ENCODE assay signal across 11 cellular contexts in the genomic region with DNA sequence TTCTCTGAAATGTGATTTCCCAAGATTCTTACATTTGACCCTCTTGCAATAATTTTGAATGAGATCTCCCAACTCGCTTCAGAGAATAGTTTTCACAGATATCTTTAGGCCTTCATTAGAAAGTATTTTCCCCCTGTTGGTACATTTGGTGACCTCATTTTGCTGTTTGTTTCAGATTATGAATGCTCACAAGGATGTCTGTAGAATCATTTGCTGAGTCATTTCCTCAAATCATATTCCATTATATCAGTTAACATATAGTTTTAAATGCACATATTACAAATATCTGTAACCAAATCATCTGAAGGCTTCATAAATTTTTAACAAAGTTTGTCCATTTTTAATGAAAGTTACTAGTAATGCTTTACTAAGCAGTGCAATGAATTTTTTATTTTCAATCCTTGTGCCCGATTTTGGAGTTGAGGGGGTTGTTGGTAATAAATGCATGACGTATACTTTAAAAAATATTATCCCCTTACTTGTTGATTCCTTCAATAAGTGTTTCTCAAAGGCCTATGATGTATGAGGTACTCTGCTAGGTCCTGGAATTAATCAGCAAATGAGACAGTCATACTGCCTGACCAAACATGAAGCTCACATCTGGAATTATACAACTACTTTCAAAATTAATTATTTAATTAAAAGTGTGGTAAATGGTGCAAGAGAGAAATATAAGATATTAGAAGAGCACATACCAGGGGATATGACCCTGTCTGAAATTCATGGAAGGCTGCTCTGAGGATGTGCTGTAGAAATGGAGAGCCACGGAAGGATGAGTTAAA.
DNase-seq lines count a peak whose midpoint lies in the region; ATAC-seq, FAIRE-seq and TF ChIP-seq lines count a peak whose summit lies in the region.
"Had no signal": no experiment of that assay in that cellular context is flagged by ENCODE, and none has a peak within 500 bp of the region (broad histone marks: within the 10 kb centered on the region; RNA-seq: fewer than 3 reads in every experiment).

No MANE protein-coding gene starts in this region.

- H3K4me2 ChIP-seq in endothelial cell of umbilical vein (ENCODE audit: insufficient read depth, low read length), result peak overlapping the region; percentile 53

- H3K4me1 ChIP-seq in endothelial cell of umbilical vein (ENCODE audit: control insufficient read depth, extremely low read depth, insufficient read depth, low read length), result peaks cover 7% of the 10 kb centered on the region

- H3K9me3 ChIP-seq in endothelial cell of umbilical vein (replicated peaks; ENCODE audit: control insufficient read depth, insufficient read depth, low read length), result no peaks in the 10 kb centered on the region

- no peak for TF ChIP-seq CTCF in endothelial cell of umbilical vein (IDR thresholded peaks at IDR 0.05; ENCODE audit: extremely low read depth in 1 of 2, insufficient read depth in 1 of 2, low read depth in 1 of 2, low read length in 2 of 2)

- H3K27me3 Mint-ChIP-seq in stimulated activated naive CD8-positive, alpha-beta T cell treated with anti-CD3 and anti-CD28 coated beads, Interleukin-15, Interleukin-2, amounts not matched to agents 100 ng/mL and 50 ng/mL, for 24 hours, result no peaks in the 10 kb centered on the region

- H3K27ac Mint-ChIP-seq in stimulated activated naive CD8-positive, alpha-beta T cell treated with anti-CD3 and anti-CD28 coated beads, Interleukin-15, Interleukin-2, amounts not matched to agents 100 ng/mL and 50 ng/mL, for 24 hours, result peak overlapping the region; percentile 4

- no peak overlapping the region for H3K9ac ChIP-seq in endothelial cell of umbilical vein (replicated peaks; ENCODE audit: extremely low read depth, insufficient read depth, low read length)

- POLR2A ChIA-PET in endothelial cell of umbilical vein (lab: Charles Lee) (no interaction called here), HEK293T (lab: Yijun Ruan, JAX) (no interaction called here)

- H3K9me3 Mint-ChIP-seq in stimulated activated naive CD8-positive, alpha-beta T cell treated with anti-CD3 and anti-CD28 coated beads, Interleukin-15, Interleukin-2, amounts not matched to agents 100 ng/mL and 50 ng/mL, for 24 hours, result peaks cover 4% of the 10 kb centered on the region

- BruUV-seq in endothelial cell of umbilical vein (replicated peaks; lab: Mats Ljungman, UMichigan), result no TSS peak

- no peak overlapping the region for H2AFZ ChIP-seq in endothelial cell of umbilical vein (ENCODE audit: low read depth, low read length)

- peaks cover 45% of the 10 kb centered on the region for H3K4me1 Mint-ChIP-seq in stimulated activated naive CD8-positive, alpha-beta T cell treated with anti-CD3 and anti-CD28 coated beads, Interleukin-15, Interleukin-2, amounts not matched to agents 100 ng/mL and 50 ng/mL, for 24 hours (ENCODE audit: low read depth)

- dilution Hi-C loops in endothelial cell of umbilical vein (cut with MboI; ENCODE audit: extremely low pct_ligation_motif_present, low sequenced_read_pairs), result no loop called here

- CTCF ChIA-PET in endothelial cell of umbilical vein (lab: Charles Lee) (interaction anchor here (0.8 to 1.2 kb wide), 2 partner anchors 29 to 37 kb away, joined by 3 to 4 read pairs; no protein-coding TSS in a partner anchor), HEK293T (lab: Yijun Ruan, JAX) (no interaction called here)

- H3K79me2 ChIP-seq in endothelial cell of umbilical vein (ENCODE audit: control insufficient read depth, insufficient read depth, low read length), result no peaks in the 10 kb centered on the region

- peaks cover 5% of the 10 kb centered on the region for H3K36me3 Mint-ChIP-seq in stimulated activated naive CD8-positive, alpha-beta T cell treated with anti-CD3 and anti-CD28 coated beads, Interleukin-15, Interleukin-2, amounts not matched to agents 100 ng/mL and 50 ng/mL, for 24 hours (ENCODE audit: low read depth)

- H3K4me3 Mint-ChIP-seq in stimulated activated naive CD8-positive, alpha-beta T cell treated with anti-CD3 and anti-CD28 coated beads, Interleukin-15, Interleukin-2, amounts not matched to agents 100 ng/mL and 50 ng/mL, for 24 hours, result no peak overlapping the region

- intact Hi-C loops in endothelial cell of umbilical vein (cut with micrococcal nuclease), result no loop called here

- H3K36me3 ChIP-seq in endothelial cell of umbilical vein (ENCODE audit: control insufficient read depth in 2 of 2, extremely low read depth in 1 of 2, insufficient read depth in 2 of 2, low read length in 2 of 2), result no peaks in the 10 kb centered on the region

- no peak for ATAC-seq in stimulated activated naive CD8-positive, alpha-beta T cell treated with anti-CD3 and anti-CD28 coated beads, Interleukin-15, Interleukin-2, amounts not matched to agents 100 U/mL and 50 U/mL, for 24 hours
- ATAC-seq in SK-N-SH treated with all-trans-retinoic acid at 6 μM for 48 hours (peak; percentile 45), GM19023 (IDR thresholded peaks at IDR 0.05; ENCODE audit: unreplicated experiment) (no peak)

- TF ChIP-seq POLR2A in endothelial cell of umbilical vein (IDR thresholded peaks at IDR 0.05; ENCODE audit: low read depth, low read length), result no peak

- H3K4me3 ChIP-seq in endothelial cell of umbilical vein (replicated peaks in 1 of 3; ENCODE audit: insufficient read depth in 1 of 3, low read depth in 1 of 3, low read length in 3 of 3), result no peak overlapping the region
- H3K4me3 ChIP-seq: skin epidermis had no signal

- H3K9me1 ChIP-seq in endothelial cell of umbilical vein (replicated peaks; ENCODE audit: control insufficient read depth, extremely low read depth, insufficient read depth, low read length), result no peaks in the 10 kb centered on the region

- FAIRE-seq in endothelial cell of umbilical vein (lab: Jason Lieb, UNC), result peak; percentile 85

- H4K20me1 ChIP-seq in endothelial cell of umbilical vein (replicated peaks; ENCODE audit: control insufficient read depth, extremely low read depth, insufficient read depth, low read length), result no peaks in the 10 kb centered on the region

- H3K27ac ChIP-seq in endothelial cell of umbilical vein (ENCODE audit: insufficient read depth, low read depth, low read length), result peak overlapping the region; percentile 20

- no peak for DNase-seq in stimulated activated naive CD8-positive, alpha-beta T cell treated with anti-CD3 and anti-CD28 coated beads, Interleukin-15, Interleukin-2, amounts not matched to agents 100 U/mL and 50 U/mL, for 24 hours
- peak; percentile 56 for DNase-seq in endothelial cell of umbilical vein (ENCODE audit: low read depth, low spot score)
- DNase-seq in superior temporal gyrus (ENCODE audit: extremely low spot score), result no peak
- no peak for DNase-seq in HEK293T (ENCODE audit: extremely low spot score)
- no peak for DNase-seq in activated gamma-delta T cell (lab: John Stamatoyannopoulos, UW)
- DNase-seq: activated gamma-delta T cell treated with Interleukin-2 at 50 U/mL for 16 hours, C1 segment of cervical spinal cord had no signal

- peaks cover 0 to 1% of the 10 kb centered on the region in 2 experiments for H3K27me3 ChIP-seq in endothelial cell of umbilical vein (ENCODE audit: control insufficient read depth in 2 of 2, insufficient read depth in 2 of 2, low read length in 2 of 2)

TF ChIP-seq in SK-N-SH treated with all-trans-retinoic acid at 6 μM for 48 hours, 23 proteins besides CTCF, POLR2A, EP300 and RAD21:
- TF ChIP-seq, protein P1, sequence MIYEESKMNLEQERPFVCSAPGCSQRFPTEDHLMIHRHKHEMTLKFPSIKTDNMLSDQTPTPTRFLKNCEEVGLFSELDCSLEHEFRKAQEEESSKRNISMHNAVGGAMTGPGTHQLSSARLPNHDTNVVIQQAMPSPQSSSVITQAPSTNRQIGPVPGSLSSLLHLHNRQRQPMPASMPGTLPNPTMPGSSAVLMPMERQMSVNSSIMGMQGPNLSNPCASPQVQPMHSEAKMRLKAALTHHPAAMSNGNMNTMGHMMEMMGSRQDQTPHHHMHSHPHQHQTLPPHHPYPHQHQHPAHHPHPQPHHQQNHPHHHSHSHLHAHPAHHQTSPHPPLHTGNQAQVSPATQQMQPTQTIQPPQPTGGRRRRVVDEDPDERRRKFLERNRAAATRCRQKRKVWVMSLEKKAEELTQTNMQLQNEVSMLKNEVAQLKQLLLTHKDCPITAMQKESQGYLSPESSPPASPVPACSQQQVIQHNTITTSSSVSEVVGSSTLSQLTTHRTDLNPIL (CRISPR knock-in tag; IDR thresholded peaks at IDR 0.05; ENCODE audit: low read depth), result no peak

TF ChIP-seq in endothelial cell of umbilical vein, 7 proteins besides CTCF, POLR2A, EP300 and RAD21:
- TF ChIP-seq JUN (IDR thresholded peaks at IDR 0.05; ENCODE audit: borderline replicate concordance, insufficient read depth, insufficient read length, low read depth) (peak; percentile 75), GATA2 (IDR thresholded peaks at IDR 0.05; ENCODE audit: insufficient read depth, insufficient read length, low read depth, low read length) (no peak), FOS (IDR thresholded peaks at IDR 0.05; ENCODE audit: borderline replicate concordance, insufficient read depth, low read length) (peak; percentile 71), EZH2 (IDR thresholded peaks at IDR 0.05; ENCODE audit: borderline replicate concordance, low read depth, low read length, severe bottlenecking) (no peak), POLR2AphosphoS5 (IDR thresholded peaks at IDR 0.05; ENCODE audit: insufficient read depth, low read depth, low read length) (no peak)

TF ChIP-seq in HEK293T, 16 proteins besides CTCF, POLR2A, EP300 and RAD21:
- no peak for TF ChIP-seq ELF4 (IDR thresholded peaks at IDR 0.05)
- no peak for TF ChIP-seq SP1 (IDR thresholded peaks at IDR 0.05)
- no peak for TF ChIP-seq LEF1 (IDR thresholded peaks at IDR 0.05; ENCODE audit: borderline replicate concordance)
TF ChIP-seq in HEK293T: peak in this region for 0.
